In the genomic region with DNA sequence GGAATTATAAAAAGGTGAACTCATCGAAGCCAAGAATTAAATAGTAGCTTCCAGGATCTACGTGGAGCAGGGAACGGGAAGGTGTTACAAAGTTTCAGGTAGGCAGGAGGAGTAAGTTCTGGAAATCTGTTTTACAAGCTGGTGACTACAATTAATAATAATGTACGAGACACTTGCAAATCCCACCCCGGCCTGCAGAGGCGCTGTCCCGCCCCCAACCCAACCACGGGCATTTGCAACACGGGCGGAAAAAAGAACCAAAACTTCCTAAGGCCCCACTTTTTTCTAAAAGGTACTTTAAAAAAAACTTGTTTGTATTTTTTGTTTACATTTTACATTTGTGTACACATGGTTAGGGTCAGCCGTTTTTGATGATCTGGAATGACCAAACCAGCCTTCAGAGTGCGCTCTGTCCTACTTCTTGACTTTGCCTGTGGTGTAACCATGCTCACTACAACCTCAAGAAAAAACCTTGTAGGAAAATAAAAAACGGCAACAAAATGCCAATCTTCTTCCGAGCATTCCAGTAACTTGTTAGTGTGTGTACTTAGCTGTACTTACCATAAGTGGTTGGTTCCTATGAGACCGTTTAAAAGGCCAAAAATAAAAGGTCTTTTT, we compare ENCODE assay signal across 18 cellular contexts.
DNase-seq lines count a peak whose midpoint lies in the region; ATAC-seq, FAIRE-seq and TF ChIP-seq lines count a peak whose summit lies in the region.
"Had no signal": no experiment of that assay in that cellular context is flagged by ENCODE, and none has a peak within 500 bp of the region (broad histone marks: within the 10 kb centered on the region; RNA-seq: fewer than 3 reads in every experiment).

No MANE protein-coding gene starts in this region.

- H3K9me2 ChIP-seq in MM.1S (replicated peaks; ENCODE audit: insufficient read depth, low read length): no peaks in the 10 kb centered on the region

- H3K9me1 ChIP-seq in K562 (ENCODE audit: control insufficient read depth, insufficient read depth, low read length): no peaks in the 10 kb centered on the region

- TF ChIP-seq POLR2A in K562 (conservative IDR thresholded peaks at IDR 0.05): no peak

- no peaks in the 10 kb centered on the region for H3K36me3 Mint-ChIP-seq in activated CD8-positive, alpha-beta T cell treated with anti-CD3 and anti-CD28 coated beads for 36 hours (ENCODE audit: low read depth)
- no peaks in the 10 kb centered on the region for H3K36me3 Mint-ChIP-seq in activated CD8-positive, alpha-beta T cell treated with anti-CD3 and anti-CD28 coated beads, Interleukin-2, amount 10 ng/mL, durations not matched to agents 7 days and 5 days (ENCODE audit: low read depth)
- H3K36me3 Mint-ChIP-seq in activated T-cell treated with anti-CD3 and anti-CD28 coated beads, Interleukin-2, amount 50 U/mL, for 72 hours (ENCODE audit: insufficient read depth in 2 of 2): no peaks in the 10 kb centered on the region
- H3K36me3 Mint-ChIP-seq: stimulated activated naive B cell treated with anti-CD40 and anti-IgM and Interleukin-4, amounts not matched to agents 10 μg/mL and 1 μg/mL and 100 μg/mL, for 72 hours had no signal

- H3K79me2 ChIP-seq in MM.1S (ENCODE audit: low read length): no peaks in the 10 kb centered on the region
- H3K79me2 ChIP-seq in K562 (ENCODE audit: control insufficient read depth, insufficient read depth, low read length): no peaks in the 10 kb centered on the region

- H3K27me3 ChIP-seq in MM.1S (replicated peaks; ENCODE audit: insufficient read depth, low read length) (no peaks in the 10 kb centered on the region), K562 (ENCODE audit: control insufficient read depth in 2 of 2, insufficient read depth in 2 of 2, low read length in 2 of 2) (peaks cover 0 to 4% of the 10 kb centered on the region in 2 experiments; a peak in 1 of 5 replicates), upper lobe of right lung (no peaks in the 10 kb centered on the region)
- H3K27me3 ChIP-seq: upper lobe of left lung had no signal

- 2% methylated on average over 15 of the region's 15 CpGs for WGBS in K562 (ENCODE audit: insufficient coverage, low coverage, missing lambda C conversion rate)

- no peaks in the 10 kb centered on the region for H3K9me3 Mint-ChIP-seq in activated CD8-positive, alpha-beta T cell treated with anti-CD3 and anti-CD28 coated beads for 36 hours
- H3K9me3 Mint-ChIP-seq in activated CD8-positive, alpha-beta T cell treated with anti-CD3 and anti-CD28 coated beads, Interleukin-2, amount 10 ng/mL, durations not matched to agents 7 days and 5 days (ENCODE audit: insufficient read depth): no peaks in the 10 kb centered on the region
- H3K9me3 Mint-ChIP-seq in activated T-cell treated with anti-CD3 and anti-CD28 coated beads, Interleukin-2, amount 50 U/mL, for 72 hours: no peaks in the 10 kb centered on the region

- peak; percentile 18 for TF ChIP-seq CTCF in activated CD8-positive, alpha-beta T cell treated with anti-CD3 and anti-CD28 coated beads for 36 hours (IDR thresholded peaks at IDR 0.05)
- TF ChIP-seq CTCF in MM.1S (IDR thresholded peaks at IDR 0.05; ENCODE audit: low read length) (peak; percentile 15), K562 (IDR thresholded peaks at IDR 0.05 in 2 of 3, conservative IDR thresholded peaks at IDR 0.05 in 1 of 3; ENCODE audit: insufficient read depth in 2 of 3, low read depth in 1 of 3, low read length in 3 of 3) (peak; percentile 46 to 61 (median 56); a peak in 5 of 6 replicates), upper lobe of right lung (IDR thresholded peaks at IDR 0.05) (peak; percentile 12)

- H3F3A ChIP-seq in MM.1S (ENCODE audit: insufficient read depth, low read length): no peaks in the 10 kb centered on the region

- peak; percentile 5 for DNase-seq in activated CD8-positive, alpha-beta T cell treated with anti-CD3 and anti-CD28 coated beads for 36 hours
- no peak for DNase-seq in activated CD8-positive, alpha-beta T cell treated with anti-CD3 and anti-CD28 coated beads, Interleukin-2, amount 10 ng/mL, durations not matched to agents 7 days and 5 days
- DNase-seq in MM.1S (no peak), K562 (ENCODE audit: extremely low read depth in 1 of 4, low spot score in 3 of 4) (peak; percentile 25 to 68 (median 61)), upper lobe of right lung (no peak), cortex of kidney (lab: John Stamatoyannopoulos, UW) (no peak), dermis blood vessel endothelial cell (no peak)
- no peak for DNase-seq in activated T-cell treated with anti-CD3 and anti-CD28 coated beads, Interleukin-2, amount 50 U/mL, for 72 hours
- DNase-seq: activated CD4-positive, alpha-beta T cell treated with anti-CD3 and anti-CD28 coated beads, Interleukin-2, amount 50 U/mL, for 1 hour; caudate nucleus; NCI-H748 treated with DMSO at 0.1 percent for 48 hours; posterior cingulate gyrus; spleen; stimulated activated naive B cell treated with anti-CD40 and anti-IgM and Interleukin-4, amounts not matched to agents 10 μg/mL and 1 μg/mL and 100 μg/mL, for 72 hours; upper lobe of left lung had no signal

- H3K9me3 ChIP-seq in MM.1S (replicated peaks; ENCODE audit: insufficient read depth, low read length) (no peaks in the 10 kb centered on the region), K562 (replicated peaks; ENCODE audit: control insufficient read depth, insufficient read depth, low read depth, low read length) (no peaks in the 10 kb centered on the region), upper lobe of right lung (no peaks in the 10 kb centered on the region)
- H3K9me3 ChIP-seq: A549, spleen, upper lobe of left lung had no signal

- no peaks in the 10 kb centered on the region for H3K4me1 Mint-ChIP-seq in activated CD8-positive, alpha-beta T cell treated with anti-CD3 and anti-CD28 coated beads for 36 hours (ENCODE audit: low read depth)
- no peaks in the 10 kb centered on the region for H3K4me1 Mint-ChIP-seq in activated CD8-positive, alpha-beta T cell treated with anti-CD3 and anti-CD28 coated beads, Interleukin-2, amount 10 ng/mL, durations not matched to agents 7 days and 5 days (ENCODE audit: low read depth)
- no peaks in the 10 kb centered on the region for H3K4me1 Mint-ChIP-seq in activated T-cell treated with anti-CD3 and anti-CD28 coated beads, Interleukin-2, amount 50 U/mL, for 72 hours (ENCODE audit: low read depth)
- H3K4me1 Mint-ChIP-seq: stimulated activated naive B cell treated with anti-CD40 and anti-IgM and Interleukin-4, amounts not matched to agents 10 μg/mL and 1 μg/mL and 100 μg/mL, for 72 hours had no signal

- no peak overlapping the region for H3K9ac ChIP-seq in MM.1S (ENCODE audit: low read length)
- no peak overlapping the region for H3K9ac ChIP-seq in K562 (ENCODE audit: insufficient read depth in 1 of 2, low read depth in 2 of 2, low read length in 2 of 2)

- no peak overlapping the region for H3K27ac Mint-ChIP-seq in activated CD8-positive, alpha-beta T cell treated with anti-CD3 and anti-CD28 coated beads for 36 hours
- H3K27ac Mint-ChIP-seq in activated CD8-positive, alpha-beta T cell treated with anti-CD3 and anti-CD28 coated beads, Interleukin-2, amount 10 ng/mL, durations not matched to agents 7 days and 5 days: no peak overlapping the region
- H3K27ac Mint-ChIP-seq in activated T-cell treated with anti-CD3 and anti-CD28 coated beads, Interleukin-2, amount 50 U/mL, for 72 hours: no peak overlapping the region
- H3K27ac Mint-ChIP-seq: stimulated activated naive B cell treated with anti-CD40 and anti-IgM and Interleukin-4, amounts not matched to agents 10 μg/mL and 1 μg/mL and 100 μg/mL, for 72 hours had no signal

- no TSS peak for BruUV-seq in K562 (replicated peaks; lab: Mats Ljungman, UMichigan)

- H3K36me3 ChIP-seq in MM.1S (replicated peaks; ENCODE audit: insufficient read depth, low read length) (no peaks in the 10 kb centered on the region), K562 (ENCODE audit: control insufficient read depth, insufficient read depth, low read length) (no peaks in the 10 kb centered on the region), upper lobe of right lung (no peaks in the 10 kb centered on the region)
- H3K36me3 ChIP-seq: spleen, upper lobe of left lung had no signal

- FAIRE-seq in K562 (lab: Jason Lieb, UNC): no peak
- FAIRE-seq: A549, frontal cortex, GM18507 had no signal

- no peak for TF ChIP-seq EP300 in K562 (IDR thresholded peaks at IDR 0.05; ENCODE audit: low read length)

- H4K20me1 ChIP-seq in MM.1S (ENCODE audit: insufficient read depth, low read length) (no peaks in the 10 kb centered on the region), K562 (replicated peaks; ENCODE audit: control insufficient read depth, insufficient read depth, low read length) (no peaks in the 10 kb centered on the region; the same call in none of the 2 replicates)

- ATAC-seq in activated CD8-positive, alpha-beta T cell treated with anti-CD3 and anti-CD28 coated beads for 36 hours: no peak
- no peak for ATAC-seq in activated CD8-positive, alpha-beta T cell treated with anti-CD3 and anti-CD28 coated beads, Interleukin-2, amount 10 ng/mL, durations not matched to agents 7 days and 5 days
- peak; percentile 70; the same call in 2 of the 3 replicates for ATAC-seq in K562
- no peak for ATAC-seq in upper lobe of right lung
- ATAC-seq in activated T-cell treated with anti-CD3 and anti-CD28 coated beads, Interleukin-2, amount 50 U/mL, for 72 hours (replicated peaks in 1 of 2): no peak
- ATAC-seq: A549; stimulated activated naive B cell treated with anti-CD40 and anti-IgM and Interleukin-4, amounts not matched to agents 10 μg/mL and 1 μg/mL and 100 μg/mL, for 72 hours had no signal

- H3K4me3 ChIP-seq in MM.1S (ENCODE audit: low read length) (no peak overlapping the region), K562 (no peak overlapping the region), upper lobe of right lung (no peak overlapping the region)
- H3K4me3 ChIP-seq: A549, spleen, upper lobe of left lung had no signal

- TF ChIP-seq RAD21 in K562 (CRISPR knock-in tag; conservative IDR thresholded peaks at IDR 0.05 in 1 of 2, IDR thresholded peaks at IDR 0.05 in 1 of 2): no peak

- H3K27ac ChIP-seq in MM.1S (ENCODE audit: low read length): no peak overlapping the region
- H3K27ac ChIP-seq in K562 (ENCODE audit: extremely low read depth, low read depth, low read length): no peak overlapping the region
- no peak overlapping the region for H3K27ac ChIP-seq in upper lobe of right lung
- H3K27ac ChIP-seq: A549, spleen, upper lobe of left lung had no signal

- H3K4me1 ChIP-seq in MM.1S (ENCODE audit: low read length): no peaks in the 10 kb centered on the region
- H3K4me1 ChIP-seq in K562 (replicated peaks in 1 of 2; ENCODE audit: control insufficient read depth in 2 of 2, insufficient read depth in 2 of 2, low read length in 2 of 2): no peaks in the 10 kb centered on the region
- no peaks in the 10 kb centered on the region for H3K4me1 ChIP-seq in upper lobe of right lung
- H3K4me1 ChIP-seq: A549, spleen, upper lobe of left lung had no signal

- no peak overlapping the region for H3K4me2 ChIP-seq in MM.1S (ENCODE audit: low read depth, low read length)
- no peak overlapping the region for H3K4me2 ChIP-seq in K562 (ENCODE audit: insufficient read depth, low read length)
- H3K4me2 ChIP-seq: A549 had no signal

- H3K27me3 Mint-ChIP-seq in activated CD8-positive, alpha-beta T cell treated with anti-CD3 and anti-CD28 coated beads for 36 hours: no peaks in the 10 kb centered on the region
- no peaks in the 10 kb centered on the region for H3K27me3 Mint-ChIP-seq in activated CD8-positive, alpha-beta T cell treated with anti-CD3 and anti-CD28 coated beads, Interleukin-2, amount 10 ng/mL, durations not matched to agents 7 days and 5 days (ENCODE audit: low read depth)
- no peaks in the 10 kb centered on the region for H3K27me3 Mint-ChIP-seq in activated T-cell treated with anti-CD3 and anti-CD28 coated beads, Interleukin-2, amount 50 U/mL, for 72 hours (ENCODE audit: low read depth)

- intact Hi-C loops in activated CD8-positive, alpha-beta T cell treated with anti-CD3 and anti-CD28 coated beads for 36 hours (cut with micrococcal nuclease): no loop called here
- intact Hi-C loops in K562 (cut with micrococcal nuclease) (no loop called here), upper lobe of right lung (cut with DNase I) (no loop called here)

- POLR2A ChIA-PET in activated CD8-positive, alpha-beta T cell treated with anti-CD3 and anti-CD28 coated beads for 36 hours (lab: Charles Lee): no interaction called here
- POLR2A ChIA-PET in activated CD8-positive, alpha-beta T cell treated with anti-CD3 and anti-CD28 coated beads, Interleukin-2, amount 10 ng/mL, durations not matched to agents 7 days and 5 days (lab: Charles Lee): no interaction called here
- POLR2A ChIA-PET in K562 (lab: Yijun Ruan, JAX): interaction anchor here (0.6 kb wide), 1 partner anchor 135 kb away, joined by 3 read pairs; no protein-coding TSS in a partner anchor

- H3K4me3 Mint-ChIP-seq in activated CD8-positive, alpha-beta T cell treated with anti-CD3 and anti-CD28 coated beads for 36 hours: no peak overlapping the region
- H3K4me3 Mint-ChIP-seq in activated CD8-positive, alpha-beta T cell treated with anti-CD3 and anti-CD28 coated beads, Interleukin-2, amount 10 ng/mL, durations not matched to agents 7 days and 5 days: no peak overlapping the region
- H3K4me3 Mint-ChIP-seq in activated T-cell treated with anti-CD3 and anti-CD28 coated beads, Interleukin-2, amount 50 U/mL, for 72 hours: no peak overlapping the region
- H3K4me3 Mint-ChIP-seq: stimulated activated naive B cell treated with anti-CD40 and anti-IgM and Interleukin-4, amounts not matched to agents 10 μg/mL and 1 μg/mL and 100 μg/mL, for 72 hours had no signal

- H2AFZ ChIP-seq in MM.1S (ENCODE audit: low read length): no peak overlapping the region
- H2AFZ ChIP-seq in K562 (ENCODE audit: low read depth, low read length): no peak overlapping the region

- CTCF ChIA-PET in activated CD8-positive, alpha-beta T cell treated with anti-CD3 and anti-CD28 coated beads for 36 hours (lab: Charles Lee): no interaction called here
- CTCF ChIA-PET in activated CD8-positive, alpha-beta T cell treated with anti-CD3 and anti-CD28 coated beads, Interleukin-2, amount 10 ng/mL, durations not matched to agents 7 days and 5 days (lab: Charles Lee): no interaction called here
- CTCF ChIA-PET in K562 (lab: Yijun Ruan, JAX; ENCODE audit: low intra/inter-chr PET ratio): no interaction called here

- in situ Hi-C loops in K562 (cut with MboI): no loop called here

Comparison
In these comparisons a context has a peak if more than half of its experiments do, and no peak if none do; other contexts are left out.
1. DNase-seq: peak in activated CD8-positive, alpha-beta T cell treated with anti-CD3 and anti-CD28 coated beads for 36 hours (single experiment) and K562 (4 of 4); none in activated CD8-positive, alpha-beta T cell treated with anti-CD3 and anti-CD28 coated beads, Interleukin-2, amount 10 ng/mL, durations not matched to agents 7 days and 5 days (single experiment), MM.1S (single experiment), upper lobe of right lung (single experiment), activated T-cell treated with anti-CD3 and anti-CD28 coated beads, Interleukin-2, amount 50 U/mL, for 72 hours (0 of 2), cortex of kidney (single experiment) and dermis blood vessel endothelial cell (single experiment).
2. Peak in every context shown above with its lines, with median percentiles within 50 percentile points of each other: CTCF ChIP-seq.